In genomic region chr14:76867536-76868452, GRCh38 we compare ENCODE assay signal across 11 cellular contexts. TPM values are rescaled to one million over a fixed set of nuclear protein-coding genes. Genes with fewer than 3 reads are reported as not detected.
DNase-seq lines count a peak whose midpoint lies in the region; ATAC-seq, FAIRE-seq and TF ChIP-seq lines count a peak whose summit lies in the region.
"Had no signal": no experiment of that assay in that cellular context is flagged by ENCODE, and none has a peak within 500 bp of the region (broad histone marks: within the 10 kb centered on the region; RNA-seq: fewer than 3 reads in every experiment).

No MANE protein-coding gene starts in this region.

- 0 out of 2 replicates have a peak overlapping the region, but pooled peaks have one; percentile 39 for H2BK12ac ChIP-seq in H1 (ENCODE audit: low read depth, low read length)

- peaks cover 2% of the 10 kb centered on the region; the same call in 1 of the 2 replicates for H3K23me2 ChIP-seq in H1 (ENCODE audit: low read depth, low read length)

- CTCF ChIA-PET in WTC11 (lab: Charles Lee) (interaction anchor here (0.6 to 3.3 kb wide), 7 partner anchors 8 to 448 kb away, joined by 3 to 19 read pairs (median 6); no protein-coding TSS in a partner anchor), H1 (lab: Charles Lee; ENCODE audit: partially characterized antibody) (interaction anchor here (0.6 to 27.4 kb wide), 16 partner anchors 8 to 592 kb away, joined by 3 to 719 read pairs (median 4); partner anchors contain the start of gene CIPC)

- H3K36me3 Mint-ChIP-seq in WTC11 = no peaks in the 10 kb centered on the region

- no peak overlapping the region for H3K4ac ChIP-seq in H1 (replicated peaks; ENCODE audit: insufficient read length, low read depth, low read length)

- no peaks in the 10 kb centered on the region for H3K79me1 ChIP-seq in H1 (ENCODE audit: low read depth, low read length)

- 0 out of 2 replicates have a peak overlapping the region, but pooled peaks have one; percentile 9 for H2BK20ac ChIP-seq in H1 (ENCODE audit: low read length)

- H3K4me3 Mint-ChIP-seq in WTC11 = no peak overlapping the region

- FAIRE-seq in H1 (lab: Jason Lieb, UNC) = no peak

- H4K5ac ChIP-seq in H1 (ENCODE audit: insufficient read length, low read depth, low read length) = no peak overlapping the region

- POLR2A ChIA-PET in WTC11 (lab: Charles Lee) (no interaction called here), H1 (lab: Charles Lee; ENCODE audit: partially characterized antibody) (interaction anchor here (0.8 to 1.1 kb wide), 2 partner anchors 175 to 200 kb away, joined by 3 to 4 read pairs; no protein-coding TSS in a partner anchor)

- H2BK120ac ChIP-seq in H1 (replicated peaks; ENCODE audit: low read depth, low read length) = no peak overlapping the region

- no peaks in the 10 kb centered on the region for H3K9me3 Mint-ChIP-seq in WTC11

- H2BK15ac ChIP-seq in H1 (ENCODE audit: low read length) = 0 out of 2 replicates have a peak overlapping the region, but pooled peaks have one; percentile 78

- no peak overlapping the region for H3K9ac ChIP-seq in H1 (replicated peaks in 1 of 4; ENCODE audit: extremely low read depth in 1 of 4, low read depth in 3 of 4, low read length in 3 of 4)
- no peak overlapping the region for H3K9ac ChIP-seq in colonic mucosa (ENCODE audit: low read depth in 2 of 2, low read length in 2 of 2)

- no peak overlapping the region for H4K91ac ChIP-seq in H1 (replicated peaks; ENCODE audit: insufficient read length, low read length)

- TF ChIP-seq CTCF in WTC11 (IDR thresholded peaks at IDR 0.05) = no peak
- no peak for TF ChIP-seq CTCF in H1 (IDR thresholded peaks at IDR 0.05; ENCODE audit: control extremely low read depth in 1 of 3, insufficient read depth in 1 of 3, low read depth in 1 of 3, low read length in 3 of 3)
- TF ChIP-seq CTCF in colonic mucosa (IDR thresholded peaks at IDR 0.05) = no peak

- peak overlapping the region; percentile 63; the same call in 1 of the 2 replicates for H4K8ac ChIP-seq in H1 (ENCODE audit: extremely low read depth, insufficient read depth, low read length)

- H3K4me1 Mint-ChIP-seq in WTC11 = peaks cover 25% of the 10 kb centered on the region

- H3K27me3 ChIP-seq in H1 (replicated peaks in 1 of 4; ENCODE audit: control insufficient read depth in 3 of 4, extremely low read depth in 1 of 4, insufficient read depth in 3 of 4, low read length in 3 of 4) (no peaks in the 10 kb centered on the region; a peak in 2 of 7 replicates), colonic mucosa (no peaks in the 10 kb centered on the region)
- H3K27me3 ChIP-seq: cardiac muscle cell had no signal

- H3K4me1 ChIP-seq in H1 (replicated peaks in 1 of 4; ENCODE audit: control insufficient read depth in 3 of 4, insufficient read depth in 4 of 4, low read length in 3 of 4) = peaks cover 0 to 10% (median 8%) of the 10 kb centered on the region in 4 experiments; a peak in 5 of 7 replicates
- no peaks in the 10 kb centered on the region for H3K4me1 ChIP-seq in colonic mucosa

- 0 out of 2 replicates have a peak overlapping the region, but pooled peaks have one; percentile 43 for H2AK5ac ChIP-seq in H1 (ENCODE audit: low read depth, low read length)

- H3K14ac ChIP-seq in H1 (ENCODE audit: insufficient read length) = no peak overlapping the region

- peak; percentile 88 to 94 for DNase-seq in Kasumi-1 (lab: John Stamatoyannopoulos, UW)
- DNase-seq in WTC11 (ENCODE audit: low spot score) = no peak
- DNase-seq in H1 (ENCODE audit: low read depth in 1 of 2, low spot score in 2 of 2) = no peak
- peak; percentile 33 for DNase-seq in stimulated activated naive CD8-positive, alpha-beta T cell treated with anti-CD3 and anti-CD28 coated beads, Interleukin-15, Interleukin-2, amounts not matched to agents 100 U/mL and 50 U/mL, for 24 hours
- no peak for DNase-seq in midbrain (lab: John Stamatoyannopoulos, UW)
- DNase-seq in colonic mucosa = no peak
- DNase-seq: HCEC 1CT had no signal

- TF ChIP-seq POLR2A in H1 (IDR thresholded peaks at IDR 0.05; ENCODE audit: control extremely low read depth in 1 of 2, low read depth in 2 of 2, low read length in 2 of 2) = no peak

- no peak overlapping the region for H3K27ac Mint-ChIP-seq in WTC11

- no peak for TF ChIP-seq RAD21 in H1 (IDR thresholded peaks at IDR 0.05 in 1 of 2, conservative IDR thresholded peaks at IDR 0.05 in 1 of 2; ENCODE audit: low read depth in 2 of 2, low read length in 2 of 2)

- no peak overlapping the region for H2AFZ ChIP-seq in H1 (ENCODE audit: low read length)

- H3K4me3 ChIP-seq in H1 (ENCODE audit: extremely low read depth in 1 of 4, insufficient read depth in 2 of 4, low read depth in 3 of 4, low read length in 4 of 4) = no peak overlapping the region
- no peak overlapping the region for H3K4me3 ChIP-seq in colonic mucosa
- H3K4me3 ChIP-seq: cardiac muscle cell had no signal

- WGBS in H1 (ENCODE audit: extremely low coverage in 1 of 2, insufficient coverage in 1 of 2, insufficient read length in 1 of 2, insufficient replicate concordance in 2 of 2, low coverage in 1 of 2, low lambda C conversion rate in 2 of 2, missing lambda C conversion rate in 1 of 2), 2 experiments = 83% methylated on average over 25 of the region's 25 CpGs; no CpG with 5 or more reads in 1 of the 2 experiments

- no peak overlapping the region for H3K27ac ChIP-seq in H1 (ENCODE audit: low read depth, low read length)
- no peak overlapping the region for H3K27ac ChIP-seq in colonic mucosa
- H3K27ac ChIP-seq: cardiac muscle cell had no signal

- intact Hi-C loops in colonic mucosa (cut with DNase I) = loop anchor here (10.0 kb wide), 1 partner anchor 153 kb away; no protein-coding TSS in a partner anchor

- no peak overlapping the region for H3K23ac ChIP-seq in H1 (ENCODE audit: insufficient read length)

- no peaks in the 10 kb centered on the region for H3K36me3 ChIP-seq in H1 (ENCODE audit: control insufficient read depth in 2 of 4, insufficient read depth in 4 of 4, low read length in 3 of 4)
- no peaks in the 10 kb centered on the region for H3K36me3 ChIP-seq in colonic mucosa
- H3K36me3 ChIP-seq: cardiac muscle cell had no signal

- no peak overlapping the region for H3K56ac ChIP-seq in H1 (replicated peaks; ENCODE audit: insufficient read length, low read depth, low read length)

- H3K4me2 ChIP-seq in H1 (ENCODE audit: insufficient read depth in 1 of 2, low read depth in 2 of 2, low read length in 2 of 2) = no peak overlapping the region

- ATAC-seq in WTC11 = peak; percentile 9; the same call in 1 of the 2 replicates
- peak; percentile 49 for ATAC-seq in stimulated activated naive CD8-positive, alpha-beta T cell treated with anti-CD3 and anti-CD28 coated beads, Interleukin-15, Interleukin-2, amounts not matched to agents 100 U/mL and 50 U/mL, for 24 hours
- no peak for ATAC-seq in GM19395 (IDR thresholded peaks at IDR 0.05; ENCODE audit: unreplicated experiment)
- no peak for ATAC-seq in GM21737 (IDR thresholded peaks at IDR 0.05; ENCODE audit: unreplicated experiment)

- H4K20me1 ChIP-seq in H1 (replicated peaks in 1 of 2; ENCODE audit: control insufficient read depth in 1 of 2, insufficient read depth in 2 of 2, low read length in 2 of 2) = no peaks in the 10 kb centered on the region

- no peaks in the 10 kb centered on the region for H3K9me3 ChIP-seq in H1 (ENCODE audit: insufficient read depth in 2 of 2, low read depth in 1 of 2, low read length in 1 of 2)
- H3K9me3 ChIP-seq in colonic mucosa = no peaks in the 10 kb centered on the region

- H3K27me3 Mint-ChIP-seq in WTC11 (ENCODE audit: low read depth) = no peaks in the 10 kb centered on the region; the same call in 1 of the 2 replicates

- no peaks in the 10 kb centered on the region for H3K79me2 ChIP-seq in H1 (ENCODE audit: control insufficient read depth in 1 of 2, insufficient read depth in 2 of 2, low read length in 2 of 2)

- H3K18ac ChIP-seq in H1 (ENCODE audit: extremely low read depth, low read length) = no peak overlapping the region; the same call in 1 of the 2 replicates

- H2BK5ac ChIP-seq in H1 (ENCODE audit: low read depth, low read length) = 0 out of 2 replicates have a peak overlapping the region, but pooled peaks have one; percentile 40

- no peak for TF ChIP-seq EP300 in H1 (IDR thresholded peaks at IDR 0.05; ENCODE audit: borderline replicate concordance in 1 of 2, low read depth in 2 of 2, low read length in 2 of 2)

TF ChIP-seq in WTC11, 78 proteins besides CTCF, POLR2A, EP300 and RAD21 (continues in another document):
- TF ChIP-seq ZNF121 (CRISPR knock-in tag; IDR thresholded peaks at IDR 0.05) = peak; percentile 86

TF ChIP-seq in H1, 55 proteins besides CTCF, POLR2A, EP300 and RAD21:
- TF ChIP-seq TBP (IDR thresholded peaks at IDR 0.05; ENCODE audit: low read depth, low read length) (no peak), KDM1A (IDR thresholded peaks at IDR 0.05; ENCODE audit: borderline replicate concordance, low read length) (peak; percentile 18; the same call in 1 of the 2 replicates)

RNA-seq across cellular contexts. Expression of gene LRRC74A, which starts 41.6 kb away (rescaled TPM):
- not detected in 3 replicates for total RNA-seq in WTC11 (2021)
- not detected in 2 replicates for total RNA-seq in H1 (2021; fragmentation: NEBNext Ultra II Directional; extraction: Animal tissue kit (Norgen Biotek cat#: 25700))
- polyA plus RNA-seq in H1 (2011; rRNA removed) = not detected in 2 replicates
- polyA plus RNA-seq in H1 (2011; cell fraction: cytosol; rRNA removed) = not detected
- polyA plus RNA-seq in H1 (2011; cell fraction: nucleus; rRNA removed) = not detected
- polyA plus RNA-seq in H1 (2012, experiment 1 of 2) = not detected in 4 replicates
- polyA plus RNA-seq in H1 (2012, experiment 2 of 2) = not detected
- not detected for polyA plus RNA-seq in H1 (2013, experiment 1 of 2)
- not detected for polyA plus RNA-seq in H1 (2013, experiment 2 of 2)
- not detected in 2 replicates for polyA minus RNA-seq in H1 (2011; rRNA and poly(A)+ RNA removed)
- not detected for polyA minus RNA-seq in H1 (2011; cell fraction: cytosol; rRNA and poly(A)+ RNA removed)
- polyA minus RNA-seq in H1 (2011; cell fraction: nucleus; rRNA and poly(A)+ RNA removed) = not detected
- total RNA-seq in colonic mucosa = not detected
- total RNA-seq: cardiac muscle cell, lower leg skin had no signal
- polyA plus RNA-seq: cardiac muscle cell had no signal

RNA-seq across cellular contexts. Expression of gene ANGEL1, which starts 55.1 kb away (rescaled TPM):
- total RNA-seq in WTC11 (2021) (25.7 to 29.7 TPM (median 25.8 TPM) in 3 replicates), colonic mucosa (10 to 100 TPM; 10.7 to 15.3 TPM)
- 23.1 and 26.8 TPM in 2 replicates for total RNA-seq in H1 (2021; fragmentation: NEBNext Ultra II Directional; extraction: Animal tissue kit (Norgen Biotek cat#: 25700))
- polyA plus RNA-seq in H1 (2011; rRNA removed) = 27.2 and 31.6 TPM in 2 replicates
- polyA plus RNA-seq in H1 (2011; cell fraction: cytosol; rRNA removed) = 28.5 TPM
- polyA plus RNA-seq in H1 (2011; cell fraction: nucleus; rRNA removed) = 72.3 TPM
- polyA plus RNA-seq in H1 (2012, experiment 1 of 2) = 16.0 to 20.4 TPM (median 18.1 TPM) in 4 replicates
- 17.7 TPM for polyA plus RNA-seq in H1 (2012, experiment 2 of 2)
- polyA plus RNA-seq in H1 (2013, experiment 1 of 2) = 21.7 TPM
- 22.3 TPM for polyA plus RNA-seq in H1 (2013, experiment 2 of 2)
- polyA minus RNA-seq in H1 (2011; rRNA and poly(A)+ RNA removed) = 66.0 and 90.8 TPM in 2 replicates
- 18.6 TPM for polyA minus RNA-seq in H1 (2011; cell fraction: cytosol; rRNA and poly(A)+ RNA removed)
- polyA minus RNA-seq in H1 (2011; cell fraction: nucleus; rRNA and poly(A)+ RNA removed) = 44.9 TPM

Comparison
In these comparisons a context has a peak if more than half of its experiments do, and no peak if none do; other contexts are left out.
1. DNase-seq: peak in Kasumi-1 (2 of 2) and stimulated activated naive CD8-positive, alpha-beta T cell treated with anti-CD3 and anti-CD28 coated beads, Interleukin-15, Interleukin-2, amounts not matched to agents 100 U/mL and 50 U/mL, for 24 hours (single experiment); none in WTC11 (single experiment), H1 (0 of 2), midbrain (single experiment) and colonic mucosa (single experiment).
2. ATAC-seq: peak in WTC11 (single experiment) and stimulated activated naive CD8-positive, alpha-beta T cell treated with anti-CD3 and anti-CD28 coated beads, Interleukin-15, Interleukin-2, amounts not matched to agents 100 U/mL and 50 U/mL, for 24 hours (single experiment); none in GM19395 (single experiment) and GM21737 (single experiment).